ENCODE assay signal across 9 cellular contexts in the genomic region with DNA sequence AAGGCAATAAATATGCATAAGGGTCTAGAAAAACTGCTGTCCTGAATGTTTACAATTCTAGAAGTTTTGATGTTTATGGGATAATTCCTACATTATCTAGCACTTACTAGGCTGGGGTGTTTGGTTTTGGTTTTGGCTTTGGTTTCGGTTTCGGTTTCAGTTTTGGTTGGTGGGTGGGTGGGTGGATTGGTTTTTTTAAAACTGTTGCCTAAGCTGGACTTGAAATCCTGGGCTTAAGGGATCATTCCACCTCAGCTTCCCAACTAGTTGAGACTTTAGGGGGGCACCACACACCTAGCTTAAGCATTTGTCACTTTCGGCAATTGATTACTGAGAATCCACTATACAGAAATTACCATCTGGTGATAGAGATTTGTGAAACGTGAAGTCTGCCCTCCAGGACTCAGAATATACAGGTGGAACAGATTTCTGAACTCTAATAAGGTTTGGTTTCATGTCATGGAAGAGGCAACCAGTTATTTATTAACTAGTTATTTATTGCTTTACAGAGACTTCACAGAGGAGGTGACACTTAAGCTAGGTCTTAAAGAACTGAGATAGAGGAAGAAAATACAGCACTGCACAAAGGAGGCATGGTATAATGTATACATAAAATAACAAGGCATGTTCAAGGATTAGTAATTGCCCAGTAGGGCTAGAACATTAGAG.
DNase-seq lines count a peak whose midpoint lies in the region; ATAC-seq and TF ChIP-seq lines count a peak whose summit lies in the region.
"Had no signal": no experiment of that assay in that cellular context is flagged by ENCODE, and none has a peak within 500 bp of the region (broad histone marks: within the 10 kb centered on the region; RNA-seq: fewer than 3 reads in every experiment).

No MANE protein-coding gene starts in this region.

- no peaks in the 10 kb centered on the region for H3K4me1 ChIP-seq in Panc1 (ENCODE audit: control insufficient read depth, insufficient read depth, low read length)

- peaks cover 7% of the 10 kb centered on the region for H3K36me3 ChIP-seq in Panc1 (ENCODE audit: control insufficient read depth, insufficient read depth, low read length)
- H3K36me3 ChIP-seq: pancreas had no signal

- no peaks in the 10 kb centered on the region for H3K9me3 Mint-ChIP-seq in stimulated activated naive CD8-positive, alpha-beta T cell treated with anti-CD3 and anti-CD28 coated beads, Interleukin-15, amount 100 ng/mL, for 72 hours

- H3K27me3 ChIP-seq in Panc1 (ENCODE audit: control insufficient read depth, insufficient read depth, low read length) = no peaks in the 10 kb centered on the region
- H3K27me3 ChIP-seq: pancreas had no signal

- H3K4me3 ChIP-seq in Panc1 (ENCODE audit: low read depth in 2 of 2, low read length in 2 of 2) = peak overlapping the region; percentile 19 to 37
- H3K4me3 ChIP-seq: pancreas had no signal

- CTCF ChIA-PET in Panc1 (lab: Charles Lee) = no interaction called here

- no peak for TF ChIP-seq CTCF in Panc1 (IDR thresholded peaks at IDR 0.05)

- ATAC-seq in Panc1 = no peak
- peak; percentile 53 for ATAC-seq in stimulated activated naive CD8-positive, alpha-beta T cell treated with anti-CD3 and anti-CD28 coated beads, Interleukin-15, amount 100 ng/mL, for 72 hours
- no peak for ATAC-seq in GM18520 (IDR thresholded peaks at IDR 0.05; ENCODE audit: unreplicated experiment)

- intact Hi-C loops in Panc1 (cut with micrococcal nuclease; ENCODE audit: unreplicated experiment) = no loop called here

- in situ Hi-C loops in Panc1 (cut with HindIII; ENCODE audit: low pct_unique_long_range_greater_than_20kb, low sequenced_read_pairs) = no loop called here

- no peak overlapping the region for H3K27ac Mint-ChIP-seq in stimulated activated naive CD8-positive, alpha-beta T cell treated with anti-CD3 and anti-CD28 coated beads, Interleukin-15, amount 100 ng/mL, for 72 hours

- no peaks in the 10 kb centered on the region for H3K27me3 Mint-ChIP-seq in stimulated activated naive CD8-positive, alpha-beta T cell treated with anti-CD3 and anti-CD28 coated beads, Interleukin-15, amount 100 ng/mL, for 72 hours

- POLR2A ChIA-PET in Panc1 (lab: Charles Lee) = no interaction called here

- H3K27ac ChIP-seq in Panc1 (ENCODE audit: low read length) (peak overlapping the region; percentile 30; the same call in 1 of the 2 replicates), caudate nucleus (ENCODE audit: low read depth, low read length) (no peak overlapping the region)
- H3K27ac ChIP-seq: pancreas had no signal

- no peaks in the 10 kb centered on the region for H3K9me3 ChIP-seq in Panc1 (ENCODE audit: control insufficient read depth, insufficient read depth, low read depth, low read length)
- H3K9me3 ChIP-seq: pancreas had no signal

- no peak overlapping the region for H3K4me3 Mint-ChIP-seq in stimulated activated naive CD8-positive, alpha-beta T cell treated with anti-CD3 and anti-CD28 coated beads, Interleukin-15, amount 100 ng/mL, for 72 hours

- peaks cover 25% of the 10 kb centered on the region for H3K4me1 Mint-ChIP-seq in stimulated activated naive CD8-positive, alpha-beta T cell treated with anti-CD3 and anti-CD28 coated beads, Interleukin-15, amount 100 ng/mL, for 72 hours

- peak; percentile 0 for DNase-seq in activated T-cell treated with anti-CD3 and anti-CD28 coated beads for 1 hour (ENCODE audit: low read depth)
- DNase-seq in activated T-cell treated with anti-CD3 and anti-CD28 coated beads, Interleukin-2, amount 50 U/mL, for 1 hour = no peak
- no peak for DNase-seq in Panc1 (ENCODE audit: low read depth, low spot score)
- DNase-seq in fibroblast of peridontal ligament (ENCODE audit: extremely low read depth) = peak; percentile 29
- peak; percentile 7 to 32 for DNase-seq in stimulated activated naive CD8-positive, alpha-beta T cell treated with anti-CD3 and anti-CD28 coated beads, Interleukin-15, amount 100 ng/mL, for 72 hours
- no peak for DNase-seq in caudate nucleus (lab: John Stamatoyannopoulos, UW)
- DNase-seq in AG08395 (ENCODE audit: low spot score) = no peak
- DNase-seq: pancreas had no signal

- BruUV-seq in Panc1 (replicated peaks; lab: Mats Ljungman, UMichigan) = no TSS peak

Comparison
In these comparisons a context has a peak if more than half of its experiments do, and no peak if none do; other contexts are left out.
1. DNase-seq: peak in activated T-cell treated with anti-CD3 and anti-CD28 coated beads for 1 hour (single experiment), fibroblast of peridontal ligament (single experiment) and stimulated activated naive CD8-positive, alpha-beta T cell treated with anti-CD3 and anti-CD28 coated beads, Interleukin-15, amount 100 ng/mL, for 72 hours (2 of 2); none in activated T-cell treated with anti-CD3 and anti-CD28 coated beads, Interleukin-2, amount 50 U/mL, for 1 hour (single experiment), Panc1 (single experiment), caudate nucleus (0 of 61) and AG08395 (single experiment).